ENCODE assay signal across 9 cellular contexts in genomic region chr11:14905104-14906033, GRCh38. TPM values are rescaled to one million over a fixed set of nuclear protein-coding genes. Genes with fewer than 3 reads are reported as not detected.
DNase-seq lines count a peak whose midpoint lies in the region; ATAC-seq and TF ChIP-seq lines count a peak whose summit lies in the region.
"Had no signal": no experiment of that assay in that cellular context is flagged by ENCODE, and none has a peak within 500 bp of the region (broad histone marks: within the 10 kb centered on the region; RNA-seq: fewer than 3 reads in every experiment).

No MANE protein-coding gene starts in this region.

- peaks cover 4% of the 10 kb centered on the region for H3K9me3 Mint-ChIP-seq in nephron progenitor cell

- peak overlapping the region; percentile 70 for H3K4me3 ChIP-seq in BLaER1
- peak overlapping the region; percentile 30 for H3K4me3 ChIP-seq in HL-60 (replicated peaks; ENCODE audit: insufficient read depth, low read length)
- peak overlapping the region; percentile 44 for H3K4me3 ChIP-seq in epithelial cell of esophagus (ENCODE audit: low read length)
- peak overlapping the region; percentile 55 to 78 for H3K4me3 ChIP-seq in testis
- H3K4me3 ChIP-seq in WERI-Rb-1 (ENCODE audit: low read depth, low read length) = no peak overlapping the region

- no peaks in the 10 kb centered on the region for H3K36me3 Mint-ChIP-seq in nephron progenitor cell (ENCODE audit: low read depth)

- H3K4me1 ChIP-seq in BLaER1 (peaks cover 46% of the 10 kb centered on the region), testis (peaks cover 8% of the 10 kb centered on the region)

- 6 to 7% methylated on average over 32 to 51 of the region's 58 CpGs for WGBS in testis, 2 donors

- no peaks in the 10 kb centered on the region for H3K9me3 ChIP-seq in BLaER1
- no peaks in the 10 kb centered on the region for H3K9me3 ChIP-seq in testis
- no peaks in the 10 kb centered on the region for H3K9me3 ChIP-seq in WERI-Rb-1 (ENCODE audit: severe bottlenecking)

- no peak for TF ChIP-seq POLR2A in testis (IDR thresholded peaks at IDR 0.05)

- H3K27me3 ChIP-seq in BLaER1 (no peaks in the 10 kb centered on the region), HL-60 (ENCODE audit: insufficient read depth, poor library complexity, severe bottlenecking) (no peaks in the 10 kb centered on the region), testis (no peaks in the 10 kb centered on the region), WERI-Rb-1 (ENCODE audit: insufficient read depth, low read depth, severe bottlenecking) (peaks cover 5% of the 10 kb centered on the region)

- H3K27ac ChIP-seq in BLaER1 (peak overlapping the region; percentile 48; the same call in 1 of the 2 replicates), HL-60 (replicated peaks) (no peak overlapping the region), testis (peak overlapping the region; percentile 53 to 86), WERI-Rb-1 (no peak overlapping the region)

- peak overlapping the region; percentile 64 for H3K4me3 Mint-ChIP-seq in nephron progenitor cell

- ATAC-seq in GM19467 (IDR thresholded peaks at IDR 0.05; ENCODE audit: unreplicated experiment) = peak; percentile 60
- ATAC-seq: HCT116 had no signal

- peaks cover 12% of the 10 kb centered on the region for H3K27me3 Mint-ChIP-seq in nephron progenitor cell (ENCODE audit: low read depth, poor library complexity)

- H3K27ac Mint-ChIP-seq in nephron progenitor cell = no peak overlapping the region

- intact Hi-C loops in testis (cut with DNase I; ENCODE audit: low total_unique reads) = loop anchor here (10.0 kb wide), 1 partner anchor 361 kb away; no protein-coding TSS in a partner anchor

- H3K4me1 Mint-ChIP-seq in nephron progenitor cell = no peaks in the 10 kb centered on the region

- peak overlapping the region; percentile 98 for H3K4me2 ChIP-seq in BLaER1

- peak overlapping the region; percentile 63 for H3K9ac ChIP-seq in BLaER1

- TF ChIP-seq CTCF in HL-60 (IDR thresholded peaks at IDR 0.05; ENCODE audit: insufficient read depth, low read length) = no peak
- peak; percentile 40 for TF ChIP-seq CTCF in epithelial cell of esophagus (IDR thresholded peaks at IDR 0.05; ENCODE audit: insufficient read depth, low read depth, low read length, missing control alignments)
- TF ChIP-seq CTCF in nephron progenitor cell (IDR thresholded peaks at IDR 0.05) = no peak
- peak; percentile 31 to 70 (median 43) for TF ChIP-seq CTCF in testis (IDR thresholded peaks at IDR 0.05)
- no peak for TF ChIP-seq CTCF in WERI-Rb-1 (IDR thresholded peaks at IDR 0.05; ENCODE audit: low read depth, low read length)

- H4K20me1 ChIP-seq in BLaER1 = 0 out of 2 replicates have a peak, but pooled peaks cover 5% of the 10 kb centered on the region

- DNase-seq in HL-60 (ENCODE audit: low read depth in 1 of 2, low spot score in 1 of 2) = peak in 1 of 2 experiments; percentile 50
- peak; percentile 39 to 47 for DNase-seq in activated CD8-positive, alpha-beta memory T cell treated with anti-CD3 and anti-CD28 coated beads for 1 hour (ENCODE audit: extremely low read depth in 1 of 2, low read depth in 1 of 2)
- peak; percentile 18 for DNase-seq in epithelial cell of esophagus (ENCODE audit: low read depth)
- no peak for DNase-seq in nephron progenitor cell
- peak; percentile 88 for DNase-seq in testis
- DNase-seq in WERI-Rb-1 = no peak

- H3K36me3 ChIP-seq in BLaER1 (no peaks in the 10 kb centered on the region), testis (ENCODE audit: low read depth, missing control alignments) (no peaks in the 10 kb centered on the region), WERI-Rb-1 (no peaks in the 10 kb centered on the region)

RNA-seq across cellular contexts. Expression of gene CYP2R1, which starts 13.3 kb away (rescaled TPM):
- 10 to 100 TPM; 34.8 to 54.3 TPM for total RNA-seq in testis
- 50.8 TPM for polyA plus RNA-seq in testis (ENCODE audit: insufficient read depth, low read depth, low replicate concordance)

Comparison
In these comparisons a context has a peak if more than half of its experiments do, and no peak if none do; other contexts are left out.
1. H3K27ac ChIP-seq: peak in BLaER1 (single experiment) and testis (2 of 2); none in HL-60 (single experiment) and WERI-Rb-1 (single experiment).
2. DNase-seq: peak in activated CD8-positive, alpha-beta memory T cell treated with anti-CD3 and anti-CD28 coated beads for 1 hour (2 of 2), epithelial cell of esophagus (single experiment) and testis (single experiment); none in nephron progenitor cell (single experiment) and WERI-Rb-1 (single experiment).
3. CTCF ChIP-seq: peak in epithelial cell of esophagus (single experiment) and testis (3 of 3); none in HL-60 (single experiment), nephron progenitor cell (single experiment) and WERI-Rb-1 (single experiment).